In genomic region chr5:169583101-169583423, GRCh38 we compare ENCODE assay signal across 7 cellular contexts. TPM values are rescaled to one million over a fixed set of nuclear protein-coding genes. Genes with fewer than 3 reads are reported as not detected.
DNase-seq lines count a peak whose midpoint lies in the region; ATAC-seq and TF ChIP-seq lines count a peak whose summit lies in the region.

No MANE protein-coding gene starts in this region.

- no peaks in the 10 kb centered on the region for H3K27me3 ChIP-seq in mucosa of stomach (ENCODE audit: control insufficient read depth, insufficient read depth, low read length)

- H3K27me3 Mint-ChIP-seq in chondrocyte (ENCODE audit: low read depth): no peaks in the 10 kb centered on the region

- H3K9me3 ChIP-seq in mucosa of stomach (ENCODE audit: control insufficient read depth, low read length): no peaks in the 10 kb centered on the region

- H3K36me3 ChIP-seq in mucosa of stomach (ENCODE audit: control insufficient read depth, insufficient read depth, low read length): no peaks in the 10 kb centered on the region

- H3K36me3 Mint-ChIP-seq in chondrocyte (ENCODE audit: low read depth): no peaks in the 10 kb centered on the region

- H3K4me3 Mint-ChIP-seq in chondrocyte (ENCODE audit: unreplicated experiment): peak overlapping the region; percentile 99

- H3K4me1 Mint-ChIP-seq in chondrocyte (ENCODE audit: low read depth): peaks cover 42% of the 10 kb centered on the region

- ATAC-seq in GM21381 (IDR thresholded peaks at IDR 0.05; ENCODE audit: unreplicated experiment) (peak; percentile 35), HG03558 (IDR thresholded peaks at IDR 0.05; ENCODE audit: extremely low read depth, unreplicated experiment) (peak; percentile 16)

- DNase-seq in chondrocyte (ENCODE audit: low spot score): no peak
- no peak for DNase-seq in AG08396 (ENCODE audit: low spot score)
- DNase-seq in NCI-H1105 treated with DMSO at 0.1 percent for 48 hours (lab: John Stamatoyannopoulos, UW): no peak
- no peak for DNase-seq in stimulated activated CD4-positive, alpha-beta T cell treated with anti-CD3 and anti-CD28 coated beads, Interleukin-15, amount 100 ng/mL, for 24 hours

- no peak for TF ChIP-seq CTCF in chondrocyte (IDR thresholded peaks at IDR 0.05)

- H3K4me3 ChIP-seq in mucosa of stomach (ENCODE audit: low read length): peak overlapping the region; percentile 83

- peak overlapping the region; percentile 98 for H3K27ac Mint-ChIP-seq in chondrocyte (ENCODE audit: unreplicated experiment)

- no peaks in the 10 kb centered on the region for H3K9me3 Mint-ChIP-seq in chondrocyte (ENCODE audit: low read depth)

- H3K4me1 ChIP-seq in mucosa of stomach (ENCODE audit: control insufficient read depth, insufficient read depth, low read length): no peaks in the 10 kb centered on the region

- H3K9ac ChIP-seq in mucosa of stomach (ENCODE audit: low read length): peak overlapping the region; percentile 83

RNA-seq across cellular contexts. Expression of gene SPDL1, which starts 0.5 kb away (rescaled TPM):
- total RNA-seq in chondrocyte: 21.4 to 42.1 TPM (median 22.3 TPM) in 3 replicates

RNA-seq across cellular contexts. Expression of gene DOCK2, which starts 54.0 kb away (rescaled TPM):
- 2.0 to 11.8 TPM (median 3.1 TPM) in 3 replicates for total RNA-seq in chondrocyte
